In the genomic region with DNA sequence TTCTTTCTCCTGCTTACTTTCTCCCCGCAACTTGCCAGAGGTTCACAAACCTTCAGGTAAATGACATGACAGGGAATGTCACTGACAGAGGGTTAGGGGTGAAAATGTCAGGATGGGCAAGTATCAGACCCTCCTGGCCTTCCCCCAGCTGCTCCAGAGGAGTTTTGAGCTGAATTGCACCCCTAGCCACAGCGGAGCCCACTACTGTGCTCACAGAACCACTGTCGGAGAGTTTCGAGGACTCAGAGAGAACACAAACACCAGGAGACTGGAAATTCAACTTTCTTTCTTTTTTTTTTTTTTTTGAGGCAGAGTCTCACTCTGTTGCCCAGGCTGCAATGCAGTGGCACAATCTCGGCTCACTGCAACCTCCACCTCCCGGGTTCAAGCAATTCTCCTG, we compare ENCODE assay signal across 24 cellular contexts. TPM values are rescaled to one million over a fixed set of nuclear protein-coding genes. Genes with fewer than 3 reads are reported as not detected.
"Had no signal": no experiment of that assay in that cellular context is flagged by ENCODE, and none has a peak within 500 bp of the region (broad histone marks: within the 10 kb centered on the region; RNA-seq: fewer than 3 reads in every experiment).

No MANE protein-coding gene starts in this region.

- H3K4me1 Mint-ChIP-seq: activated CD4-positive, alpha-beta T cell treated with anti-CD3 and anti-CD28 coated beads, Interleukin-2, amount 10 ng/mL, durations not matched to agents 7 days and 5 days; activated naive CD4-positive, alpha-beta T cell treated with anti-CD3 and anti-CD28 coated beads, Interleukin-2, amount 50 U/mL, for 24 hours; stimulated activated effector memory CD8-positive, alpha-beta T cell treated with anti-CD3 and anti-CD28 coated beads, Interleukin-12 subunit alpha, Interleukin-12 subunit beta, amount 100 ng/mL, for 72 hours had no signal

- H3K9me3 Mint-ChIP-seq: activated CD4-positive, alpha-beta T cell treated with anti-CD3 and anti-CD28 coated beads, Interleukin-2, amount 10 ng/mL, durations not matched to agents 7 days and 5 days; activated naive CD4-positive, alpha-beta T cell treated with anti-CD3 and anti-CD28 coated beads, Interleukin-2, amount 50 U/mL, for 24 hours; activated T-helper 1 cell treated with anti-CD3 and anti-CD28 coated beads, Interleukin-12 subunit alpha, Interleukin-12 subunit beta, Interleukin-2, Interleukin-4 antibody, amounts not matched to agents 30 ng/mL and 10 ng/mL and 1 ng/mL, durations not matched to agents 14 hours and 24 hours and 36 hours; brain; memory B cell; naive B cell; stimulated activated effector memory CD8-positive, alpha-beta T cell treated with anti-CD3 and anti-CD28 coated beads, Interleukin-12 subunit alpha, Interleukin-12 subunit beta, amount 100 ng/mL, for 72 hours had no signal

- H3K27me3 Mint-ChIP-seq: activated naive CD4-positive, alpha-beta T cell treated with anti-CD3 and anti-CD28 coated beads, Interleukin-2, amount 50 U/mL, for 24 hours; memory B cell; naive B cell had no signal

- H3K36me3 Mint-ChIP-seq: activated naive CD4-positive, alpha-beta T cell treated with anti-CD3 and anti-CD28 coated beads, Interleukin-2, amount 50 U/mL, for 24 hours; brain; memory B cell; naive B cell; stimulated activated effector memory CD8-positive, alpha-beta T cell treated with anti-CD3 and anti-CD28 coated beads, Interleukin-12 subunit alpha, Interleukin-12 subunit beta, amount 100 ng/mL, for 72 hours had no signal

- H3K36me3 ChIP-seq: esophagus muscularis mucosa, gastrocnemius medialis, right lobe of liver, stomach, upper lobe of right lung had no signal

- H3K9me3 ChIP-seq: esophagus muscularis mucosa, gastrocnemius medialis, mucosa of descending colon, right lobe of liver, stomach, upper lobe of right lung had no signal

- H3K4me3 Mint-ChIP-seq: activated CD4-positive, alpha-beta T cell treated with anti-CD3 and anti-CD28 coated beads, Interleukin-2, amount 10 ng/mL, durations not matched to agents 7 days and 5 days; activated CD8-positive, alpha-beta T cell treated with anti-CD3 and anti-CD28 coated beads, Interleukin-2, amount 10 ng/mL, durations not matched to agents 7 days and 5 days; activated naive CD4-positive, alpha-beta T cell treated with anti-CD3 and anti-CD28 coated beads, Interleukin-2, amount 50 U/mL, for 24 hours; activated T-helper 1 cell treated with anti-CD3 and anti-CD28 coated beads, Interleukin-12 subunit alpha, Interleukin-12 subunit beta, Interleukin-2, Interleukin-4 antibody, amounts not matched to agents 30 ng/mL and 10 ng/mL and 1 ng/mL, durations not matched to agents 14 hours and 24 hours and 36 hours; brain; memory B cell; naive B cell; stimulated activated effector memory CD8-positive, alpha-beta T cell treated with anti-CD3 and anti-CD28 coated beads, Interleukin-12 subunit alpha, Interleukin-12 subunit beta, amount 100 ng/mL, for 72 hours had no signal

- ATAC-seq: activated CD4-positive, CD25-positive, alpha-beta regulatory T cell treated with anti-CD3 and anti-CD28 coated beads, Interleukin-2, amount 50 U/mL, for 24 hours; activated CD8-positive, alpha-beta T cell treated with anti-CD3 and anti-CD28 coated beads, Interleukin-2, amount 10 ng/mL, durations not matched to agents 7 days and 5 days; gastrocnemius medialis; right lobe of liver; stimulated activated effector memory CD8-positive, alpha-beta T cell treated with anti-CD3 and anti-CD28 coated beads, Interleukin-12 subunit alpha, Interleukin-12 subunit beta, amount 100 ng/mL, for 72 hours; upper lobe of right lung had no signal

- H3K27me3 ChIP-seq: esophagus muscularis mucosa, gastrocnemius medialis, right lobe of liver, stomach, upper lobe of right lung had no signal

- DNase-seq: activated CD4-positive, alpha-beta T cell treated with anti-CD3 and anti-CD28 coated beads, Interleukin-2, amount 10 ng/mL, durations not matched to agents 7 days and 5 days; activated CD8-positive, alpha-beta T cell treated with anti-CD3 and anti-CD28 coated beads, Interleukin-2, amount 10 ng/mL, durations not matched to agents 7 days and 5 days; activated gamma-delta T cell treated with Interleukin-2 at 50 U/mL for 16 hours; anterior cingulate cortex; dermis blood vessel endothelial cell; effector memory CD4-positive, alpha-beta T cell; naive B cell; nucleus accumbens; stimulated activated CD4-positive, alpha-beta T cell treated with anti-CD3 and anti-CD28 coated beads, Interleukin-2, amount 100 ng/mL, for 24 hours; stomach; T-helper 2 cell; upper lobe of right lung had no signal

- H3K27ac Mint-ChIP-seq: activated CD4-positive, alpha-beta T cell treated with anti-CD3 and anti-CD28 coated beads, Interleukin-2, amount 10 ng/mL, durations not matched to agents 7 days and 5 days; activated CD8-positive, alpha-beta T cell treated with anti-CD3 and anti-CD28 coated beads, Interleukin-2, amount 10 ng/mL, durations not matched to agents 7 days and 5 days; activated naive CD4-positive, alpha-beta T cell treated with anti-CD3 and anti-CD28 coated beads, Interleukin-2, amount 50 U/mL, for 24 hours; activated T-helper 1 cell treated with anti-CD3 and anti-CD28 coated beads, Interleukin-12 subunit alpha, Interleukin-12 subunit beta, Interleukin-2, Interleukin-4 antibody, amounts not matched to agents 30 ng/mL and 10 ng/mL and 1 ng/mL, durations not matched to agents 14 hours and 24 hours and 36 hours; brain; memory B cell; stimulated activated effector memory CD8-positive, alpha-beta T cell treated with anti-CD3 and anti-CD28 coated beads, Interleukin-12 subunit alpha, Interleukin-12 subunit beta, amount 100 ng/mL, for 72 hours had no signal

- H3K4me1 ChIP-seq: right lobe of liver had no signal

- H3K4me3 ChIP-seq: esophagus muscularis mucosa, gastrocnemius medialis, mucosa of descending colon, right lobe of liver, stomach, upper lobe of right lung had no signal

- H3K27ac ChIP-seq: esophagus muscularis mucosa, gastrocnemius medialis, right lobe of liver, stomach, upper lobe of right lung had no signal

RNA-seq across cellular contexts. Expression of a gene that starts 21.5 kb away (rescaled TPM):
- total RNA-seq: activated CD4-positive, alpha-beta T cell treated with anti-CD3 and anti-CD28 coated beads, Interleukin-2, amount 10 ng/mL, durations not matched to agents 7 days and 5 days; activated CD8-positive, alpha-beta T cell treated with anti-CD3 and anti-CD28 coated beads, Interleukin-2, amount 10 ng/mL, durations not matched to agents 7 days and 5 days; activated T-helper 1 cell treated with anti-CD3 and anti-CD28 coated beads, Interleukin-12 subunit alpha, Interleukin-12 subunit beta, Interleukin-2, Interleukin-4 antibody, amounts not matched to agents 30 ng/mL and 10 ng/mL and 1 ng/mL, durations not matched to agents 14 hours and 24 hours and 36 hours; temporal lobe had no signal
- polyA plus RNA-seq: neural cell had no signal
